In the genomic region with DNA sequence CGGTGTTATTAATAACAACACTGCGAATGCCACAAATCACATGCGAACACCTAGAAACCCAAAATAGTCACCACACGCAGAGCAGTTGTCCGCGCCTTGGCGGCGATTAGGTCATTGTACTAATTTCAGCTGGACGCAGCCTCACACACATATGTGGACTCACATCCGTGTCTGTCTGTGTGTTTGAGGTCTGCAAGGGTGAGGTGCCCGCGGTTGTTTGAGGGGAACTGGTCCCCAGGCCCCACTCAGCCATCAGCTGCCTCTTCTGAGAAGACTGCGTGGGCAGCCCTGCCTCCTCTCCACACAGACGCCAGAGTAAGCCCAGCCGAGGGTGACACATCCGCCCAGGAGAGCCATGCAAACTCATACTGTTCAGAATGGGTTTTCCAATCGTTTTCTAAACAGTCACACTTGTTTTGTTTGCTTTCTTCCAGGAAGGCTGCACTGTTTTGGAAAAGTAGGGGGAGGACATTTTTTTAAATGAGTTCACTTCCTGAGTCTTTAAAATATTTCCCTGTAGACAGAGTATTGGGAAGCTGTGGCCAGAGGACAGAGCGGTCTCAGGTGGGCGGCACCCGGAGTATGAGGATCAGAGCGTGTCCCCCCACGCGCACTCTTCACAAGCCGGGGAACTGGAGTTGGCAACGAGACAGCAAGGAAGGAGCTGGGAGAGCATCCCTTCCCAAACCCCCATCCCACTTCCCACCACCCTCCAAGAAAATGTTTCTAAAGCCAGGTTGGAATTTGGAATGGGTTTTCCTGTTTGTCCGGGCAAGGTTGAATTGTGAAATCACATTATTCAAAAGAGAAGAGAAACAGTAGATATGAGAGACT, we compare ENCODE assay signal across 1 cellular context.
TF ChIP-seq lines count a peak whose summit lies in the region.

No MANE protein-coding gene starts in this region.

TF ChIP-seq in K562, 482 proteins besides CTCF, POLR2A, EP300 and RAD21 (continued from another document and continues in another):
- TF ChIP-seq, protein P1, sequence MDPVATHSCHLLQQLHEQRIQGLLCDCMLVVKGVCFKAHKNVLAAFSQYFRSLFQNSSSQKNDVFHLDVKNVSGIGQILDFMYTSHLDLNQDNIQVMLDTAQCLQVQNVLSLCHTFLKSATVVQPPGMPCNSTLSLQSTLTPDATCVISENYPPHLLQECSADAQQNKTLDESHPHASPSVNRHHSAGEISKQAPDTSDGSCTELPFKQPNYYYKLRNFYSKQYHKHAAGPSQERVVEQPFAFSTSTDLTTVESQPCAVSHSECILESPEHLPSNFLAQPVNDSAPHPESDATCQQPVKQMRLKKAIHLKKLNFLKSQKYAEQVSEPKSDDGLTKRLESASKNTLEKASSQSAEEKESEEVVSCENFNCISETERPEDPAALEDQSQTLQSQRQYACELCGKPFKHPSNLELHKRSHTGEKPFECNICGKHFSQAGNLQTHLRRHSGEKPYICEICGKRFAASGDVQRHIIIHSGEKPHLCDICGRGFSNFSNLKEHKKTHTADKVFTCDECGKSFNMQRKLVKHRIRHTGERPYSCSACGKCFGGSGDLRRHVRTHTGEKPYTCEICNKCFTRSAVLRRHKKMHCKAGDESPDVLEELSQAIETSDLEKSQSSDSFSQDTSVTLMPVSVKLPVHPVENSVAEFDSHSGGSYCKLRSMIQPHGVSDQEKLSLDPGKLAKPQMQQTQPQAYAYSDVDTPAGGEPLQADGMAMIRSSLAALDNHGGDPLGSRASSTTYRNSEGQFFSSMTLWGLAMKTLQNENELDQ (CRISPR knock-in tag; IDR thresholded peaks at IDR 0.05; ENCODE audit: borderline replicate concordance): no peak
- TF ChIP-seq E2F3 (CRISPR knock-in tag; IDR thresholded peaks at IDR 0.05) (no peak), RBM17 (IDR thresholded peaks at IDR 0.05; ENCODE audit: borderline replicate concordance, low read depth, low read length) (no peak), RBM22 (IDR thresholded peaks at IDR 0.05; ENCODE audit: low read depth, low read length, poor library complexity, severe bottlenecking) (no peak), ASH1L (IDR thresholded peaks at IDR 0.05; ENCODE audit: borderline replicate concordance, low read depth, partially characterized antibody) (no peak), ZBED1 (IDR thresholded peaks at IDR 0.05) (no peak), HSF4 (CRISPR knock-in tag; IDR thresholded peaks at IDR 0.05; ENCODE audit: borderline replicate concordance) (no peak), SPI1 (IDR thresholded peaks at IDR 0.05; ENCODE audit: borderline replicate concordance, low read depth, low read length) (no peak), TSC22D4 (tag; IDR thresholded peaks at IDR 0.05) (no peak), BRD9 (IDR thresholded peaks at IDR 0.05; ENCODE audit: low read depth, partially characterized antibody) (no peak), ARID1B (IDR thresholded peaks at IDR 0.05) (0 out of 2 replicates have a peak, but pooled peaks have one; percentile 12), ZNF12 (CRISPR knock-in tag; IDR thresholded peaks at IDR 0.05) (no peak), TBL1XR1 (IDR thresholded peaks at IDR 0.05; ENCODE audit: low read length in 2 of 2) (no peak), MTA3 (IDR thresholded peaks at IDR 0.05; ENCODE audit: borderline replicate concordance) (no peak), IRF2 (CRISPR knock-in tag; IDR thresholded peaks at IDR 0.05) (no peak), ZNF766 (CRISPR knock-in tag; conservative IDR thresholded peaks at IDR 0.05) (peak; percentile 45; the same call in 1 of the 2 replicates), RFX1 (IDR thresholded peaks at IDR 0.05) (no peak), ZNF232 (CRISPR knock-in tag; IDR thresholded peaks at IDR 0.05) (no peak), NR4A1 (CRISPR knock-in tag; IDR thresholded peaks at IDR 0.05) (no peak), NR4A1 (tag; IDR thresholded peaks at IDR 0.05) (0 out of 2 replicates have a peak, but pooled peaks have one; percentile 20), ZNF551 (CRISPR knock-in tag; IDR thresholded peaks at IDR 0.05) (no peak), CHD2 (IDR thresholded peaks at IDR 0.05; ENCODE audit: low read depth, low read length) (no peak), ZNF124 (CRISPR knock-in tag; IDR thresholded peaks at IDR 0.05) (no peak), TAF1 (IDR thresholded peaks at IDR 0.05; ENCODE audit: control insufficient read depth, extremely low read depth, insufficient read depth, low read length, severe bottlenecking) (no peak), ZNF282 (CRISPR knock-in tag; IDR thresholded peaks at IDR 0.05) (no peak), GABPB2 (CRISPR knock-in tag; conservative IDR thresholded peaks at IDR 0.05) (no peak), ZNF644 (tag; IDR thresholded peaks at IDR 0.05; ENCODE audit: low read depth) (no peak), ZNF384 (IDR thresholded peaks at IDR 0.05; ENCODE audit: low read depth, low read length) (0 out of 2 replicates have a peak, but pooled peaks have one; percentile 22), ZNF764 (CRISPR knock-in tag; IDR thresholded peaks at IDR 0.05; ENCODE audit: low read depth) (no peak), GATAD2A (IDR thresholded peaks at IDR 0.05) (no peak), DIDO1 (tag; IDR thresholded peaks at IDR 0.05; ENCODE audit: low read depth) (no peak), ARNT (IDR thresholded peaks at IDR 0.05) (no peak), TCF3 (CRISPR knock-in tag; IDR thresholded peaks at IDR 0.05) (no peak), GTF2F1 (IDR thresholded peaks at IDR 0.05; ENCODE audit: low read depth, low read length) (no peak), ZNF311 (CRISPR knock-in tag; IDR thresholded peaks at IDR 0.05) (no peak), ZNF77 (CRISPR knock-in tag; IDR thresholded peaks at IDR 0.05) (no peak), ZNF146 (CRISPR knock-in tag; IDR thresholded peaks at IDR 0.05; ENCODE audit: unreplicated experiment) (no peak), ZNF699 (CRISPR knock-in tag; IDR thresholded peaks at IDR 0.05; ENCODE audit: insufficient replicate concordance) (no peak), SIN3B (IDR thresholded peaks at IDR 0.05; ENCODE audit: low read depth) (no peak), ZBTB1 (CRISPR knock-in tag; IDR thresholded peaks at IDR 0.05; ENCODE audit: borderline replicate concordance, low read depth) (no peak), HNRNPLL (IDR thresholded peaks at IDR 0.05; ENCODE audit: low read depth, low read length, poor library complexity, severe bottlenecking) (no peak), SIN3A (IDR thresholded peaks at IDR 0.05; ENCODE audit: borderline replicate concordance in 2 of 2, control insufficient read depth in 1 of 2, low read depth in 2 of 2, low read length in 2 of 2) (no peak)
- TF ChIP-seq, protein P2, sequence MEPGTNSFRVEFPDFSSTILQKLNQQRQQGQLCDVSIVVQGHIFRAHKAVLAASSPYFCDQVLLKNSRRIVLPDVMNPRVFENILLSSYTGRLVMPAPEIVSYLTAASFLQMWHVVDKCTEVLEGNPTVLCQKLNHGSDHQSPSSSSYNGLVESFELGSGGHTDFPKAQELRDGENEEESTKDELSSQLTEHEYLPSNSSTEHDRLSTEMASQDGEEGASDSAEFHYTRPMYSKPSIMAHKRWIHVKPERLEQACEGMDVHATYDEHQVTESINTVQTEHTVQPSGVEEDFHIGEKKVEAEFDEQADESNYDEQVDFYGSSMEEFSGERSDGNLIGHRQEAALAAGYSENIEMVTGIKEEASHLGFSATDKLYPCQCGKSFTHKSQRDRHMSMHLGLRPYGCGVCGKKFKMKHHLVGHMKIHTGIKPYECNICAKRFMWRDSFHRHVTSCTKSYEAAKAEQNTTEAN (CRISPR knock-in tag; IDR thresholded peaks at IDR 0.05): no peak
- TF ChIP-seq, protein P3, sequence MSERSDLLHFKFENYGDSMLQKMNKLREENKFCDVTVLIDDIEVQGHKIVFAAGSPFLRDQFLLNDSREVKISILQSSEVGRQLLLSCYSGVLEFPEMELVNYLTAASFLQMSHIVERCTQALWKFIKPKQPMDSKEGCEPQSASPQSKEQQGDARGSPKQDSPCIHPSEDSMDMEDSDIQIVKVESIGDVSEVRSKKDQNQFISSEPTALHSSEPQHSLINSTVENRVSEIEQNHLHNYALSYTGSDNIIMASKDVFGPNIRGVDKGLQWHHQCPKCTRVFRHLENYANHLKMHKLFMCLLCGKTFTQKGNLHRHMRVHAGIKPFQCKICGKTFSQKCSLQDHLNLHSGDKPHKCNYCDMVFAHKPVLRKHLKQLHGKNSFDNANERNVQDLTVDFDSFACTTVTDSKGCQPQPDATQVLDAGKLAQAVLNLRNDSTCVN (CRISPR knock-in tag; IDR thresholded peaks at IDR 0.05): no peak
- TF ChIP-seq, protein P4, sequence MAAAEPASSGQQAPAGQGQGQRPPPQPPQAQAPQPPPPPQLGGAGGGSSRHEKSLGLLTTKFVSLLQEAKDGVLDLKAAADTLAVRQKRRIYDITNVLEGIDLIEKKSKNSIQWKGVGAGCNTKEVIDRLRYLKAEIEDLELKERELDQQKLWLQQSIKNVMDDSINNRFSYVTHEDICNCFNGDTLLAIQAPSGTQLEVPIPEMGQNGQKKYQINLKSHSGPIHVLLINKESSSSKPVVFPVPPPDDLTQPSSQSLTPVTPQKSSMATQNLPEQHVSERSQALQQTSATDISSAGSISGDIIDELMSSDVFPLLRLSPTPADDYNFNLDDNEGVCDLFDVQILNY (CRISPR knock-in tag; IDR thresholded peaks at IDR 0.05): no peak
- TF ChIP-seq, protein P5, sequence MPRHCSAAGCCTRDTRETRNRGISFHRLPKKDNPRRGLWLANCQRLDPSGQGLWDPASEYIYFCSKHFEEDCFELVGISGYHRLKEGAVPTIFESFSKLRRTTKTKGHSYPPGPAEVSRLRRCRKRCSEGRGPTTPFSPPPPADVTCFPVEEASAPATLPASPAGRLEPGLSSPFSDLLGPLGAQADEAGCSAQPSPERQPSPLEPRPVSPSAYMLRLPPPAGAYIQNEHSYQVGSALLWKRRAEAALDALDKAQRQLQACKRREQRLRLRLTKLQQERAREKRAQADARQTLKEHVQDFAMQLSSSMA (CRISPR knock-in tag; IDR thresholded peaks at IDR 0.05): no peak
- TF ChIP-seq, protein P6, sequence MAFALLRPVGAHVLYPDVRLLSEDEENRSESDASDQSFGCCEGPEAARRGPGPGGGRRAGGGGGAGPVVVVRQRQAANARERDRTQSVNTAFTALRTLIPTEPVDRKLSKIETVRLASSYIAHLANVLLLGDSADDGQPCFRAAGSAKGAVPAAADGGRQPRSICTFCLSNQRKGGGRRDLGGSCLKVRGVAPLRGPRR (CRISPR knock-in tag; IDR thresholded peaks at IDR 0.05): no peak
- TF ChIP-seq, protein P7, sequence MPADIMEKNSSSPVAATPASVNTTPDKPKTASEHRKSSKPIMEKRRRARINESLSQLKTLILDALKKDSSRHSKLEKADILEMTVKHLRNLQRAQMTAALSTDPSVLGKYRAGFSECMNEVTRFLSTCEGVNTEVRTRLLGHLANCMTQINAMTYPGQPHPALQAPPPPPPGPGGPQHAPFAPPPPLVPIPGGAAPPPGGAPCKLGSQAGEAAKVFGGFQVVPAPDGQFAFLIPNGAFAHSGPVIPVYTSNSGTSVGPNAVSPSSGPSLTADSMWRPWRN (IDR thresholded peaks at IDR 0.05; ENCODE audit: low read depth): no peak
- TF ChIP-seq, protein P8, sequence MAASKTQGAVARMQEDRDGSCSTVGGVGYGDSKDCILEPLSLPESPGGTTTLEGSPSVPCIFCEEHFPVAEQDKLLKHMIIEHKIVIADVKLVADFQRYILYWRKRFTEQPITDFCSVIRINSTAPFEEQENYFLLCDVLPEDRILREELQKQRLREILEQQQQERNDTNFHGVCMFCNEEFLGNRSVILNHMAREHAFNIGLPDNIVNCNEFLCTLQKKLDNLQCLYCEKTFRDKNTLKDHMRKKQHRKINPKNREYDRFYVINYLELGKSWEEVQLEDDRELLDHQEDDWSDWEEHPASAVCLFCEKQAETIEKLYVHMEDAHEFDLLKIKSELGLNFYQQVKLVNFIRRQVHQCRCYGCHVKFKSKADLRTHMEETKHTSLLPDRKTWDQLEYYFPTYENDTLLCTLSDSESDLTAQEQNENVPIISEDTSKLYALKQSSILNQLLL (CRISPR knock-in tag; IDR thresholded peaks at IDR 0.05; ENCODE audit: borderline replicate concordance): no peak
- TF ChIP-seq, protein P9, sequence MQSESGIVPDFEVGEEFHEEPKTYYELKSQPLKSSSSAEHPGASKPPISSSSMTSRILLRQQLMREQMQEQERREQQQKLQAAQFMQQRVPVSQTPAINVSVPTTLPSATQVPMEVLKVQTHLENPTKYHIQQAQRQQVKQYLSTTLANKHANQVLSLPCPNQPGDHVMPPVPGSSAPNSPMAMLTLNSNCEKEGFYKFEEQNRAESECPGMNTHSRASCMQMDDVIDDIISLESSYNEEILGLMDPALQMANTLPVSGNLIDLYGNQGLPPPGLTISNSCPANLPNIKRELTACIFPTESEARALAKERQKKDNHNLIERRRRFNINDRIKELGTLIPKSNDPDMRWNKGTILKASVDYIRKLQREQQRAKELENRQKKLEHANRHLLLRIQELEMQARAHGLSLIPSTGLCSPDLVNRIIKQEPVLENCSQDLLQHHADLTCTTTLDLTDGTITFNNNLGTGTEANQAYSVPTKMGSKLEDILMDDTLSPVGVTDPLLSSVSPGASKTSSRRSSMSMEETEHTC (IDR thresholded peaks at IDR 0.05): no peak
- TF ChIP-seq, protein P10, sequence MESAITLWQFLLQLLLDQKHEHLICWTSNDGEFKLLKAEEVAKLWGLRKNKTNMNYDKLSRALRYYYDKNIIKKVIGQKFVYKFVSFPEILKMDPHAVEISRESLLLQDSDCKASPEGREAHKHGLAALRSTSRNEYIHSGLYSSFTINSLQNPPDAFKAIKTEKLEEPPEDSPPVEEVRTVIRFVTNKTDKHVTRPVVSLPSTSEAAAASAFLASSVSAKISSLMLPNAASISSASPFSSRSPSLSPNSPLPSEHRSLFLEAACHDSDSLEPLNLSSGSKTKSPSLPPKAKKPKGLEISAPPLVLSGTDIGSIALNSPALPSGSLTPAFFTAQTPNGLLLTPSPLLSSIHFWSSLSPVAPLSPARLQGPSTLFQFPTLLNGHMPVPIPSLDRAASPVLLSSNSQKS (CRISPR knock-in tag; IDR thresholded peaks at IDR 0.05): no peak
- TF ChIP-seq, protein P11, sequence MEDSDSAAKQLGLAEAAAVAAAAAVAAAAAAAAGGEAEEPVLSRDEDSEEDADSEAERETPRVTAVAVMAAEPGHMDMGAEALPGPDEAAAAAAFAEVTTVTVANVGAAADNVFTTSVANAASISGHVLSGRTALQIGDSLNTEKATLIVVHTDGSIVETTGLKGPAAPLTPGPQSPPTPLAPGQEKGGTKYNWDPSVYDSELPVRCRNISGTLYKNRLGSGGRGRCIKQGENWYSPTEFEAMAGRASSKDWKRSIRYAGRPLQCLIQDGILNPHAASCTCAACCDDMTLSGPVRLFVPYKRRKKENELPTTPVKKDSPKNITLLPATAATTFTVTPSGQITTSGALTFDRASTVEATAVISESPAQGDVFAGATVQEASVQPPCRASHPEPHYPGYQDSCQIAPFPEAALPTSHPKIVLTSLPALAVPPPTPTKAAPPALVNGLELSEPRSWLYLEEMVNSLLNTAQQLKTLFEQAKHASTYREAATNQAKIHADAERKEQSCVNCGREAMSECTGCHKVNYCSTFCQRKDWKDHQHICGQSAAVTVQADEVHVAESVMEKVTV (CRISPR knock-in tag; IDR thresholded peaks at IDR 0.05): no peak
- TF ChIP-seq, protein P12, sequence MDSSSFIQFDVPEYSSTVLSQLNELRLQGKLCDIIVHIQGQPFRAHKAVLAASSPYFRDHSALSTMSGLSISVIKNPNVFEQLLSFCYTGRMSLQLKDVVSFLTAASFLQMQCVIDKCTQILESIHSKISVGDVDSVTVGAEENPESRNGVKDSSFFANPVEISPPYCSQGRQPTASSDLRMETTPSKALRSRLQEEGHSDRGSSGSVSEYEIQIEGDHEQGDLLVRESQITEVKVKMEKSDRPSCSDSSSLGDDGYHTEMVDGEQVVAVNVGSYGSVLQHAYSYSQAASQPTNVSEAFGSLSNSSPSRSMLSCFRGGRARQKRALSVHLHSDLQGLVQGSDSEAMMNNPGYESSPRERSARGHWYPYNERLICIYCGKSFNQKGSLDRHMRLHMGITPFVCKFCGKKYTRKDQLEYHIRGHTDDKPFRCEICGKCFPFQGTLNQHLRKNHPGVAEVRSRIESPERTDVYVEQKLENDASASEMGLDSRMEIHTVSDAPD (CRISPR knock-in tag; IDR thresholded peaks at IDR 0.05): no peak
